In the genomic region with DNA sequence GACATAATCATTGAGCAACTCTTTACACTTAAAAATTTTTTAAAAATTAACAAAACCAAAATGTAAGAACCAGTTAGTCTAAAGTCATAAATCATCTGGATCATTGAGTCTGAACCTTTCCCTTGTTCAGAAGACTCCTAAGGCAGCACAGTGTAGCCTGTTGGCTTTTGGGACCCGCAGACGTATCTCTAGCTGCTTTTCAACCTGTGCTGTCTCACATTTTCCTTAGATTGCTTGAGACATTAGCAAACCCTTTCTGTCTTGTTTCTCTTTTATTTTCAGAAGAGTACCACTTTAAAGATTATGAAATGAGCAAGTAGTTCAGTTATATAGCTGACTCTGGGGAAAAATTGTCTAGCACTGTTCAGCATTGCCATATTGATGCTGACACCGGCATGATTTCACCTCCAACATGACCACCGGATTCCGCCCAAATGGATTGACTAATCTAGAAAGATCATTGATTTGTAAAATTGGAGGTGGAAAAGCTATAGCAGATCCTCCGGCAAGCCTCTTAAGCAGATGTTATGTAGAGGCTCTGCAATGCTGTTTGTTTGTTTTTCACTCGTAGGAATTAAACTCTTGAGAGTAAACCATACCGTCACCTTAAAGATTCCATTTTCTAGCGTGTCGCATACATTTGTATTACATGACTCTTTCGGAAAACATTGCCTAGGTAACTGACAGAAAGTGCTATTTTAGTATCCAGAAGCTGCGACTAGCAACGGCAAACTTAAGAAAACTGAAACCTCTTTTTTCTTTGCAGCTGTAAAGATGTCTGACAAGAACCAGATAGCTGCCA, we compare ENCODE assay signal across 12 cellular contexts.
DNase-seq lines count a peak whose midpoint lies in the region; ATAC-seq and FAIRE-seq lines count a peak whose summit lies in the region.
"Had no signal": no experiment of that assay in that cellular context is flagged by ENCODE, and none has a peak within 500 bp of the region (broad histone marks: within the 10 kb centered on the region; RNA-seq: fewer than 3 reads in every experiment).

No MANE protein-coding gene starts in this region.

- H3K27ac Mint-ChIP-seq in activated naive CD4-positive, alpha-beta T cell treated with anti-CD3 and anti-CD28 coated beads, Interleukin-2, amount 50 U/mL, for 24 hours, result peak overlapping the region; percentile 51

- H3K27me3 Mint-ChIP-seq in activated naive CD4-positive, alpha-beta T cell treated with anti-CD3 and anti-CD28 coated beads, Interleukin-2, amount 50 U/mL, for 24 hours, result no peaks in the 10 kb centered on the region

- H3K4me3 ChIP-seq in stomach smooth muscle (ENCODE audit: low read length in 2 of 2), result peak overlapping the region; percentile 48 to 59
- H3K4me3 ChIP-seq: BLaER1 treated with 17β-estradiol and CSF1 and Interleukin-3, amounts not matched to agents 10 nM and 100 nM; SK-N-MC had no signal

- no peaks in the 10 kb centered on the region for H3K9me3 Mint-ChIP-seq in activated naive CD4-positive, alpha-beta T cell treated with anti-CD3 and anti-CD28 coated beads, Interleukin-2, amount 50 U/mL, for 24 hours

- no peak for DNase-seq in activated naive CD4-positive, alpha-beta T cell (lab: John Stamatoyannopoulos, UW)
- DNase-seq in hypothalamus (lab: John Stamatoyannopoulos, UW), result no peak
- DNase-seq in NCI-H2081 (lab: John Stamatoyannopoulos, UW), result no peak
- no peak for DNase-seq in NCI-H524 (lab: John Stamatoyannopoulos, UW)
- DNase-seq: cerebellar nuclear complex, NCI-H748 treated with DMSO at 0.1 percent for 48 hours had no signal

- peak overlapping the region; percentile 30 to 61 for H3K9ac ChIP-seq in stomach smooth muscle (ENCODE audit: low read length in 2 of 2)

- H3K4me1 Mint-ChIP-seq in activated naive CD4-positive, alpha-beta T cell treated with anti-CD3 and anti-CD28 coated beads, Interleukin-2, amount 50 U/mL, for 24 hours, result peaks cover 12% of the 10 kb centered on the region

- peaks cover 3% of the 10 kb centered on the region for H3K4me1 ChIP-seq in stomach smooth muscle (ENCODE audit: control insufficient read depth, insufficient read depth, low read length)

- H3K27ac ChIP-seq in stomach smooth muscle (ENCODE audit: low read length), result peak overlapping the region; percentile 53
- H3K27ac ChIP-seq: BLaER1 treated with 17β-estradiol and CSF1 and Interleukin-3, amounts not matched to agents 10 nM and 100 nM; SK-N-MC had no signal

- no peaks in the 10 kb centered on the region for H3K9me3 ChIP-seq in stomach smooth muscle (ENCODE audit: control insufficient read depth in 2 of 2, low read length in 2 of 2)

- FAIRE-seq in colon (lab: Jason Lieb, UNC), result peak; percentile 24

- H3K36me3 Mint-ChIP-seq in activated naive CD4-positive, alpha-beta T cell treated with anti-CD3 and anti-CD28 coated beads, Interleukin-2, amount 50 U/mL, for 24 hours, result peaks cover 3% of the 10 kb centered on the region

- no peaks in the 10 kb centered on the region for H3K36me3 ChIP-seq in stomach smooth muscle (ENCODE audit: control insufficient read depth in 2 of 2, insufficient read depth in 2 of 2, low read length in 2 of 2)

- peak; percentile 54 for ATAC-seq in HG02870 (IDR thresholded peaks at IDR 0.05; ENCODE audit: unreplicated experiment)

- H3K27me3 ChIP-seq in stomach smooth muscle (ENCODE audit: control insufficient read depth in 1 of 2, insufficient read depth in 2 of 2, low read length in 2 of 2), result no peaks in the 10 kb centered on the region

- H3K4me3 Mint-ChIP-seq in activated naive CD4-positive, alpha-beta T cell treated with anti-CD3 and anti-CD28 coated beads, Interleukin-2, amount 50 U/mL, for 24 hours, result no peak overlapping the region
